In genomic region chr7:75623390-75624133, GRCh38 we compare ENCODE assay signal across 12 cellular contexts.
DNase-seq lines count a peak whose midpoint lies in the region; ATAC-seq, FAIRE-seq and TF ChIP-seq lines count a peak whose summit lies in the region.
"Had no signal": no experiment of that assay in that cellular context is flagged by ENCODE, and none has a peak within 500 bp of the region (broad histone marks: within the 10 kb centered on the region; RNA-seq: fewer than 3 reads in every experiment).

No MANE protein-coding gene starts in this region.

- H2AFZ ChIP-seq in HepG2 (ENCODE audit: low read length) (no peak overlapping the region), PC-3 (ENCODE audit: low read length) (no peak overlapping the region)

- no peak for TF ChIP-seq POLR2A in HepG2 (IDR thresholded peaks at IDR 0.05; ENCODE audit: insufficient read depth in 1 of 2, low read depth in 2 of 2, low read length in 2 of 2)

- H3F3A ChIP-seq in PC-3 (ENCODE audit: low read length, unreplicated experiment): no peaks in the 10 kb centered on the region

- H3K27me3 Mint-ChIP-seq in stimulated activated naive CD8-positive, alpha-beta T cell treated with anti-CD3 and anti-CD28 coated beads, Interleukin-15, Interleukin-2, amounts not matched to agents 100 ng/mL and 50 ng/mL, for 24 hours: no peaks in the 10 kb centered on the region
- H3K27me3 Mint-ChIP-seq: activated naive CD8-positive, alpha-beta T cell treated with anti-CD3 and anti-CD28 coated beads, Interleukin-2, amount 50 U/mL, for 24 hours had no signal

- peaks cover 4% of the 10 kb centered on the region for H3K36me3 Mint-ChIP-seq in stimulated activated naive CD8-positive, alpha-beta T cell treated with anti-CD3 and anti-CD28 coated beads, Interleukin-15, Interleukin-2, amounts not matched to agents 100 ng/mL and 50 ng/mL, for 24 hours (ENCODE audit: low read depth)

- no peak for FAIRE-seq in HepG2 (lab: Jason Lieb, UNC)

- no peak for TF ChIP-seq RAD21 in HepG2 (CRISPR knock-in tag; IDR thresholded peaks at IDR 0.05)

- H4K20me1 ChIP-seq in HepG2 (ENCODE audit: insufficient read depth, low read length) (no peaks in the 10 kb centered on the region), PC-3 (ENCODE audit: low read length) (no peaks in the 10 kb centered on the region)

- peaks cover 22% of the 10 kb centered on the region for H3K4me1 Mint-ChIP-seq in stimulated activated naive CD8-positive, alpha-beta T cell treated with anti-CD3 and anti-CD28 coated beads, Interleukin-15, Interleukin-2, amounts not matched to agents 100 ng/mL and 50 ng/mL, for 24 hours (ENCODE audit: low read depth)

- no TSS peak for BruUV-seq in HepG2 (replicated peaks; lab: Mats Ljungman, UMichigan)
- BruUV-seq in PC-3 (replicated peaks; lab: Mats Ljungman, UMichigan): no TSS peak

- TF ChIP-seq CTCF in HepG2 (CRISPR knock-in tag; IDR thresholded peaks at IDR 0.05): no peak
- no peak for TF ChIP-seq CTCF in PC-3 (conservative IDR thresholded peaks at IDR 0.05; ENCODE audit: low read depth, low read length)
- no peak for TF ChIP-seq CTCF in foreskin keratinocyte (conservative IDR thresholded peaks at IDR 0.05)

- peaks cover 8% of the 10 kb centered on the region for H3K4me1 ChIP-seq in HepG2 (ENCODE audit: insufficient read depth, low read length)
- H3K4me1 ChIP-seq in PC-3 (ENCODE audit: insufficient read depth, low read length): no peaks in the 10 kb centered on the region
- H3K4me1 ChIP-seq in foreskin keratinocyte: no peaks in the 10 kb centered on the region
- H3K4me1 ChIP-seq: gastrocnemius medialis had no signal

- no peaks in the 10 kb centered on the region for H3K9me3 ChIP-seq in HepG2 (ENCODE audit: low read length)
- no peaks in the 10 kb centered on the region for H3K9me3 ChIP-seq in PC-3 (ENCODE audit: low read length)
- H3K9me3 ChIP-seq: gastrocnemius medialis had no signal

- H3K27me3 ChIP-seq in HepG2 (ENCODE audit: control insufficient read depth in 1 of 2, insufficient read depth in 2 of 2, low read length in 2 of 2) (no peaks in the 10 kb centered on the region; a peak in 1 of 5 replicates), PC-3 (ENCODE audit: low read length) (no peaks in the 10 kb centered on the region), foreskin keratinocyte (no peaks in the 10 kb centered on the region)
- H3K27me3 ChIP-seq: gastrocnemius medialis had no signal

- ATAC-seq in HepG2 (no peak), PC-3 (no peak), foreskin keratinocyte (no peak)
- ATAC-seq: activated naive CD8-positive, alpha-beta T cell treated with anti-CD3 and anti-CD28 coated beads, Interleukin-2, amount 50 U/mL, for 24 hours; gastrocnemius medialis had no signal

- TF ChIP-seq EP300 in HepG2 (IDR thresholded peaks at IDR 0.05; ENCODE audit: low read depth in 2 of 2, low read length in 2 of 2) (no peak), HepG2 (CRISPR knock-in tag; IDR thresholded peaks at IDR 0.05; ENCODE audit: borderline replicate concordance) (no peak)

- in situ Hi-C loops in HepG2 (cut with HindIII; ENCODE audit: extremely low pct_ligation_motif_present, low pct_unique_long_range_greater_than_20kb): no loop called here

- H3K4me3 ChIP-seq in HepG2 (replicated peaks in 1 of 3; ENCODE audit: insufficient read depth in 1 of 3, low read depth in 2 of 3, low read length in 3 of 3): no peak overlapping the region
- H3K4me3 ChIP-seq in PC-3 (ENCODE audit: low read length): no peak overlapping the region
- H3K4me3 ChIP-seq: gastrocnemius medialis had no signal

- CTCF ChIA-PET in HepG2 (lab: Yijun Ruan, JAX; ENCODE audit: low intra/inter-chr PET ratio, low total read pairs): no interaction called here
- CTCF ChIA-PET in PC-3 (lab: Charles Lee): no interaction called here

- POLR2A ChIA-PET in HepG2 (lab: Yijun Ruan, JAX) (interaction anchor here (1.4 kb wide), 1 partner anchor 12 kb away, joined by 4 read pairs; no protein-coding TSS in a partner anchor), PC-3 (lab: Charles Lee; ENCODE audit: unreplicated experiment) (no interaction called here)

- H3K9me2 ChIP-seq in PC-3 (replicated peaks; ENCODE audit: low read length): no peaks in the 10 kb centered on the region

- H3K4me3 Mint-ChIP-seq in stimulated activated naive CD8-positive, alpha-beta T cell treated with anti-CD3 and anti-CD28 coated beads, Interleukin-15, Interleukin-2, amounts not matched to agents 100 ng/mL and 50 ng/mL, for 24 hours: no peak overlapping the region
- H3K4me3 Mint-ChIP-seq: activated naive CD8-positive, alpha-beta T cell treated with anti-CD3 and anti-CD28 coated beads, Interleukin-2, amount 50 U/mL, for 24 hours had no signal

- H3K9me3 Mint-ChIP-seq in stimulated activated naive CD8-positive, alpha-beta T cell treated with anti-CD3 and anti-CD28 coated beads, Interleukin-15, Interleukin-2, amounts not matched to agents 100 ng/mL and 50 ng/mL, for 24 hours: peaks cover 9% of the 10 kb centered on the region

- H3K9ac ChIP-seq in HepG2 (ENCODE audit: insufficient read depth, low read depth, low read length): no peak overlapping the region
- no peak overlapping the region for H3K9ac ChIP-seq in PC-3 (ENCODE audit: low read length)

- intact Hi-C loops in HepG2 (cut with micrococcal nuclease; ENCODE audit: unreplicated experiment) (no loop called here), PC-3 (cut with micrococcal nuclease) (no loop called here)

- peak overlapping the region; percentile 65 for H3K27ac Mint-ChIP-seq in stimulated activated naive CD8-positive, alpha-beta T cell treated with anti-CD3 and anti-CD28 coated beads, Interleukin-15, Interleukin-2, amounts not matched to agents 100 ng/mL and 50 ng/mL, for 24 hours
- H3K27ac Mint-ChIP-seq: activated naive CD8-positive, alpha-beta T cell treated with anti-CD3 and anti-CD28 coated beads, Interleukin-2, amount 50 U/mL, for 24 hours had no signal

- no peak overlapping the region for H3K27ac ChIP-seq in HepG2 (ENCODE audit: extremely low read length, insufficient read depth, low read length)
- no peak overlapping the region for H3K27ac ChIP-seq in PC-3 (ENCODE audit: low read length)
- H3K27ac ChIP-seq in foreskin keratinocyte: no peak overlapping the region
- H3K27ac ChIP-seq: 22Rv1 had no signal

- H3K36me3 ChIP-seq in HepG2 (replicated peaks in 1 of 2; ENCODE audit: control insufficient read depth in 1 of 2, insufficient read depth in 2 of 2, low read length in 2 of 2): no peaks in the 10 kb centered on the region
- no peaks in the 10 kb centered on the region for H3K36me3 ChIP-seq in PC-3 (ENCODE audit: low read depth, low read length)
- H3K36me3 ChIP-seq: gastrocnemius medialis had no signal

- WGBS in HepG2 (ENCODE audit: low lambda C conversion rate): 69% methylated on average over 16 of the region's 16 CpGs

- DNase-seq in DMS 273 (lab: John Stamatoyannopoulos, UW; ENCODE audit: unreplicated experiment) (peak; percentile 43), DMS 273 treated with DMSO at 0.1 percent for 48 hours (lab: John Stamatoyannopoulos, UW) (no peak), astrocyte of the hippocampus (ENCODE audit: low read depth, low spot score) (peak; percentile 46), HepG2 (ENCODE audit: low spot score) (no peak), D341Med (ENCODE audit: low spot score) (no peak), PC-3 (no peak), foreskin keratinocyte (no peak)
- DNase-seq: activated naive CD8-positive, alpha-beta T cell treated with anti-CD3 and anti-CD28 coated beads, Interleukin-2, amount 50 U/mL, for 24 hours; NK-92 treated with Interleukin-12 subunit alpha and Interleukin-12 subunit beta, amount 100 ng/mL, for 24 hours had no signal

- H3K4me2 ChIP-seq in HepG2 (ENCODE audit: low read depth, low read length) (no peak overlapping the region), PC-3 (ENCODE audit: low read length) (no peak overlapping the region)

- H3K79me2 ChIP-seq in HepG2 (ENCODE audit: insufficient read depth, low read length) (no peaks in the 10 kb centered on the region), PC-3 (ENCODE audit: low read length) (no peaks in the 10 kb centered on the region)

TF ChIP-seq in HepG2, 621 proteins besides CTCF, POLR2A, EP300 and RAD21 (continues in another document):
- TF ChIP-seq, protein P1, sequence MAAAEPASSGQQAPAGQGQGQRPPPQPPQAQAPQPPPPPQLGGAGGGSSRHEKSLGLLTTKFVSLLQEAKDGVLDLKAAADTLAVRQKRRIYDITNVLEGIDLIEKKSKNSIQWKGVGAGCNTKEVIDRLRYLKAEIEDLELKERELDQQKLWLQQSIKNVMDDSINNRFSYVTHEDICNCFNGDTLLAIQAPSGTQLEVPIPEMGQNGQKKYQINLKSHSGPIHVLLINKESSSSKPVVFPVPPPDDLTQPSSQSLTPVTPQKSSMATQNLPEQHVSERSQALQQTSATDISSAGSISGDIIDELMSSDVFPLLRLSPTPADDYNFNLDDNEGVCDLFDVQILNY (CRISPR knock-in tag; conservative IDR thresholded peaks at IDR 0.05): no peak
- TF ChIP-seq, protein P2, sequence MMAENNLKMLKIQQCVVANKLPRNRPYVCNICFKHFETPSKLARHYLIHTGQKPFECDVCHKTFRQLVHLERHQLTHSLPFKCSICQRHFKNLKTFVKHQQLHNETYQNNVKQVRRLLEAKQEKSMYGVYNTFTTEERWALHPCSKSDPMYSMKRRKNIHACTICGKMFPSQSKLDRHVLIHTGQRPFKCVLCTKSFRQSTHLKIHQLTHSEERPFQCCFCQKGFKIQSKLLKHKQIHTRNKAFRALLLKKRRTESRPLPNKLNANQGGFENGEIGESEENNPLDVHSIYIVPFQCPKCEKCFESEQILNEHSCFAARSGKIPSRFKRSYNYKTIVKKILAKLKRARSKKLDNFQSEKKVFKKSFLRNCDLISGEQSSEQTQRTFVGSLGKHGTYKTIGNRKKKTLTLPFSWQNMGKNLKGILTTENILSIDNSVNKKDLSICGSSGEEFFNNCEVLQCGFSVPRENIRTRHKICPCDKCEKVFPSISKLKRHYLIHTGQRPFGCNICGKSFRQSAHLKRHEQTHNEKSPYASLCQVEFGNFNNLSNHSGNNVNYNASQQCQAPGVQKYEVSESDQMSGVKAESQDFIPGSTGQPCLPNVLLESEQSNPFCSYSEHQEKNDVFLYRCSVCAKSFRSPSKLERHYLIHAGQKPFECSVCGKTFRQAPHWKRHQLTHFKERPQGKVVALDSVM (CRISPR knock-in tag; IDR thresholded peaks at IDR 0.05): peak; percentile 95

Comparison
In these comparisons a context has a peak if more than half of its experiments do, and no peak if none do; other contexts are left out.
1. DNase-seq: peak in DMS 273 (single experiment) and astrocyte of the hippocampus (single experiment); none in DMS 273 treated with DMSO at 0.1 percent for 48 hours (single experiment), HepG2 (single experiment), D341Med (single experiment), PC-3 (single experiment) and foreskin keratinocyte (0 of 2).